19 cellular contexts compared by ENCODE assay signal in genomic region chr19:56144816-56145215, GRCh38. TPM values are rescaled to one million over a fixed set of nuclear protein-coding genes. Genes with fewer than 3 reads are reported as not detected.
A peak's percentile ranks its signal among the peaks of the same experiment; 100 is the strongest.
DNase-seq lines count a peak whose midpoint lies in the region; ATAC-seq and TF ChIP-seq lines count a peak whose summit lies in the region.
"Had no signal": no experiment of that assay in that cellular context is flagged by ENCODE, and none has a peak within 500 bp of the region (broad histone marks: within the 10 kb centered on the region; RNA-seq: fewer than 3 reads in every experiment).

No MANE protein-coding gene starts in this region.

- peak overlapping the region; percentile 78 to 94 (median 85); a peak in 21 of 22 replicates for H3K4me2 ChIP-seq in BLaER1 treated with 17β-estradiol and CSF1 and Interleukin-3, amounts not matched to agents 10 nM and 100 nM

- H3K27ac Mint-ChIP-seq in brain = peak overlapping the region in 4 of 5 experiments; percentile 3 to 63 (median 24)
- H3K27ac Mint-ChIP-seq in progenitor cell of endocrine pancreas = peak overlapping the region; percentile 37
- no peak overlapping the region for H3K27ac Mint-ChIP-seq in endothelial cell (ENCODE audit: unreplicated experiment)

- peaks cover 0 to 69% (median 31%) of the 10 kb centered on the region in 11 experiments; a peak in 18 of 22 replicates for H4K20me1 ChIP-seq in BLaER1 treated with 17β-estradiol and CSF1 and Interleukin-3, amounts not matched to agents 10 nM and 100 nM

- peak; percentile 19 for DNase-seq in GM10266 (ENCODE audit: extremely low spot score)
- DNase-seq in progenitor cell of endocrine pancreas (ENCODE audit: low spot score, unreplicated experiment) = no peak
- no peak for DNase-seq in endothelial cell (ENCODE audit: low spot score)
- DNase-seq: ACHN; DMS79 treated with DMSO at 0.1 percent for 48 hours; GM23248; NCI-H1694 treated with DMSO at 0.1 percent for 48 hours; NK-92 treated with Interleukin-12 subunit alpha and Interleukin-12 subunit beta, amount 100 ng/mL, for 24 hours; SHP77 had no signal

- H3K9me3 Mint-ChIP-seq in brain (peaks cover 0 to 3% (median 0%) of the 10 kb centered on the region in 5 experiments), progenitor cell of endocrine pancreas (ENCODE audit: low read depth) (no peaks in the 10 kb centered on the region), endothelial cell (ENCODE audit: unreplicated experiment) (no peaks in the 10 kb centered on the region)

- H3K36me3 ChIP-seq in BLaER1 treated with 17β-estradiol and CSF1 and Interleukin-3, amounts not matched to agents 10 nM and 100 nM = peaks cover 35 to 59% (median 45%) of the 10 kb centered on the region in 11 experiments

- TF ChIP-seq CTCF in GM10266 (IDR thresholded peaks at IDR 0.05; ENCODE audit: control insufficient read depth, insufficient read depth, low read depth, missing control alignments) (no peak), brain (conservative IDR thresholded peaks at IDR 0.05) (no peak), progenitor cell of endocrine pancreas (IDR thresholded peaks at IDR 0.05; ENCODE audit: unreplicated experiment) (no peak), endothelial cell (IDR thresholded peaks at IDR 0.05; ENCODE audit: unreplicated experiment) (no peak)

- H3K9ac ChIP-seq in BLaER1 treated with 17β-estradiol and CSF1 and Interleukin-3, amounts not matched to agents 10 nM and 100 nM = peak overlapping the region; percentile 7 to 81 (median 50); a peak in 14 of 22 replicates
- H3K9ac ChIP-seq: GM23248 had no signal

- no peaks in the 10 kb centered on the region for H3K9me3 ChIP-seq in BLaER1 treated with 17β-estradiol and CSF1 and Interleukin-3, amounts not matched to agents 10 nM and 100 nM (replicated peaks in 1 of 11)

- H3K27me3 ChIP-seq in BLaER1 treated with 17β-estradiol and CSF1 and Interleukin-3, amounts not matched to agents 10 nM and 100 nM = no peaks in the 10 kb centered on the region

- peaks cover 38 to 45% (median 41%) of the 10 kb centered on the region in 10 experiments for H3K4me1 ChIP-seq in BLaER1 treated with 17β-estradiol and CSF1 and Interleukin-3, amounts not matched to agents 10 nM and 100 nM

- H3K36me3 Mint-ChIP-seq in brain (peaks cover 28% of the 10 kb centered on the region), progenitor cell of endocrine pancreas (ENCODE audit: insufficient read depth) (peaks cover 11% of the 10 kb centered on the region), endothelial cell (ENCODE audit: low read depth, unreplicated experiment) (peaks cover 14% of the 10 kb centered on the region)

- no peaks in the 10 kb centered on the region for H3K27me3 Mint-ChIP-seq in brain
- no peaks in the 10 kb centered on the region for H3K27me3 Mint-ChIP-seq in progenitor cell of endocrine pancreas
- peaks cover 8% of the 10 kb centered on the region for H3K27me3 Mint-ChIP-seq in endothelial cell (ENCODE audit: unreplicated experiment)

- no peak overlapping the region for H3K4me3 ChIP-seq in BLaER1 treated with 17β-estradiol and CSF1 and Interleukin-3, amounts not matched to agents 10 nM and 100 nM
- H3K4me3 ChIP-seq: GM23248, SK-N-MC had no signal

- H3K4me3 Mint-ChIP-seq in brain (no peak overlapping the region), progenitor cell of endocrine pancreas (ENCODE audit: low read depth) (no peak overlapping the region), endothelial cell (ENCODE audit: unreplicated experiment) (no peak overlapping the region)
- H3K4me3 Mint-ChIP-seq: CD14-positive monocyte had no signal

- H3K4me1 Mint-ChIP-seq in brain (peaks cover 36% of the 10 kb centered on the region), progenitor cell of endocrine pancreas (ENCODE audit: low read depth) (peaks cover 32% of the 10 kb centered on the region), endothelial cell (ENCODE audit: unreplicated experiment) (peaks cover 13% of the 10 kb centered on the region)

- peak overlapping the region; percentile 18 to 75 (median 61); a peak in 21 of 22 replicates for H3K27ac ChIP-seq in BLaER1 treated with 17β-estradiol and CSF1 and Interleukin-3, amounts not matched to agents 10 nM and 100 nM
- H3K27ac ChIP-seq: GM23248, SK-N-MC had no signal

- no peak for ATAC-seq in GM18861 (IDR thresholded peaks at IDR 0.05; ENCODE audit: unreplicated experiment)
- no peak for ATAC-seq in GM19328 (IDR thresholded peaks at IDR 0.05; ENCODE audit: unreplicated experiment)
- ATAC-seq: HCT116 had no signal

RNA-seq across cellular contexts. Expression of gene ZNF444, which starts 3.7 kb away (rescaled TPM):
- 39.9 TPM for polyA plus RNA-seq in brain (ENCODE audit: insufficient read depth, low read depth, low replicate concordance)
- 132 and 135 TPM in 2 replicates for total RNA-seq in progenitor cell of endocrine pancreas
- 40.8 TPM for total RNA-seq in endothelial cell (ENCODE audit: unreplicated experiment)

RNA-seq across cellular contexts. Expression of gene ZNF787, which starts 23.7 kb away (rescaled TPM):
- polyA plus RNA-seq in brain (ENCODE audit: insufficient read depth, low read depth, low replicate concordance) = 30.6 TPM
- total RNA-seq in progenitor cell of endocrine pancreas (33.9 and 34.3 TPM in 2 replicates), endothelial cell (ENCODE audit: unreplicated experiment) (31.2 TPM)

RNA-seq across cellular contexts. Expression of gene GALP, which starts 31.0 kb away (rescaled TPM):
- polyA plus RNA-seq in brain (ENCODE audit: insufficient read depth, low read depth, low replicate concordance) = not detected
- not detected in 2 replicates for total RNA-seq in progenitor cell of endocrine pancreas
- not detected for total RNA-seq in endothelial cell (ENCODE audit: unreplicated experiment)
- total RNA-seq: G401, GM23248, RPMI7951 had no signal
- polyA plus RNA-seq: CD14-positive monocyte, GM23248 had no signal

RNA-seq across cellular contexts. Expression of gene ZSCAN5B, which starts 52.8 kb away (rescaled TPM):
- not detected for polyA plus RNA-seq in brain (ENCODE audit: insufficient read depth, low read depth, low replicate concordance)
- total RNA-seq in progenitor cell of endocrine pancreas = not detected in 2 replicates
- total RNA-seq in endothelial cell (ENCODE audit: unreplicated experiment) = not detected
- total RNA-seq: G401, GM23248, NCI-H460, RPMI7951 had no signal
- polyA plus RNA-seq: CD14-positive monocyte, GM23248 had no signal

RNA-seq across cellular contexts. Expression of gene ZSCAN5C, which starts 57.3 kb away (rescaled TPM):
- polyA plus RNA-seq in brain (ENCODE audit: insufficient read depth, low read depth, low replicate concordance) = not detected
- total RNA-seq in progenitor cell of endocrine pancreas (not detected in 2 replicates), endothelial cell (ENCODE audit: unreplicated experiment) (not detected)
- total RNA-seq: G401, GM23248, NCI-H460, RPMI7951 had no signal
- polyA plus RNA-seq: CD14-positive monocyte, GM23248 had no signal
